Comparison of ENCODE assay signal across 7 cellular contexts in the genomic region with DNA sequence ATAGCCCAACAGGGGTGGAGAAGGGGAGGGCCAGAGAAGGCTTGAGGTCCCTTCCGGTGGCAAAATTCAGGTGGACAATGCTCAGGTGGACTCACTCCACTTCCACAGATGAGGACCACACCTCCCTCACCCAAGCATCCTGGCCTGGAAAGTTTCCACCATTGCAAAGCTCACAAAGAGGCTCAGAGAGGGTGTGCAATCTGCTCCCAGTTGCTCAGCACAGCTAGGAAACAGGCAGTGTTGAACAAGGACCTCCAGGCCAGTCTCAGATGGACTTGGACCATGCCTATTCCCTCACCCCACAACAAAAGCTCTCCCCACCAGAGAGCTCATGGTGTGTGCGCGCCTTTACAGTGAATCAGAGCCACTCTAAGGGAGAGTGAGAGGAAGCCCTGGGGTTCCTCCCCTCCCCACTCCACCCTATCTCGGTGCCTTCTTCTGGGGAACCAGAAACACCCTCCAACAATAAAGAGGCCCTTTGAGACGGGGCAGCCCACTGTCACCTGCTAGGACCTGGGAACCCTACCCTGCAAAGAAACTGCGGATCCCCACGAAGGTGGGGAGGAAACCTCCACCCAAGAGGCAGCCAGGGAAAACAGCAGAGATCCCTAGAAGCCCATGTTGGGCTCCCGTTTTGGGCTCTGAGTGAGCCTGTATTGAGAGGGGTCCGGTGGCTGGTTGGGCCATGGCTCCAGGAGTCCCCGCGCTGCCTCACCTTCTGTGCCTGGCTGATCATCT. TPM values are rescaled to one million over a fixed set of nuclear protein-coding genes. Genes with fewer than 3 reads are reported as not detected.
DNase-seq lines count a peak whose midpoint lies in the region; FAIRE-seq and TF ChIP-seq lines count a peak whose summit lies in the region.

No MANE protein-coding gene starts in this region.

- H3K4me3 ChIP-seq in fibroblast of pulmonary artery (replicated peaks; ENCODE audit: low read depth, low read length): peak overlapping the region; percentile 61
- H3K4me3 ChIP-seq in smooth muscle cell: peak overlapping the region; percentile 76

- no peak for FAIRE-seq in H54 (lab: Jason Lieb, UNC)

- in situ Hi-C loops in G401 (cut with HindIII; ENCODE audit: low sequenced_read_pairs): no loop called here

- 59% methylated on average over 11 of the region's 11 CpGs for WGBS in smooth muscle cell (ENCODE audit: low lambda C conversion rate)

- no peak for TF ChIP-seq CTCF in fibroblast of pulmonary artery (IDR thresholded peaks at IDR 0.05; ENCODE audit: low read length, missing control alignments)
- TF ChIP-seq CTCF in smooth muscle cell (IDR thresholded peaks at IDR 0.05; ENCODE audit: borderline replicate concordance, insufficient read depth, poor library complexity, severe bottlenecking): no peak

- H3K4me1 ChIP-seq in smooth muscle cell (ENCODE audit: low read depth): peaks cover 13% of the 10 kb centered on the region

- no peak for TF ChIP-seq POLR2A in H54 (IDR thresholded peaks at IDR 0.05; ENCODE audit: low read depth, low read length)

- peaks cover 4% of the 10 kb centered on the region for H3F3A ChIP-seq in smooth muscle cell (ENCODE audit: low read depth)

- H3K79me2 ChIP-seq in smooth muscle cell (ENCODE audit: low read depth): peaks cover 9% of the 10 kb centered on the region

- no peaks in the 10 kb centered on the region for H3K27me3 ChIP-seq in smooth muscle cell (ENCODE audit: low read depth)

- peak; percentile 81 for DNase-seq in H54 (ENCODE audit: insufficient read length, low spot score)
- peak; percentile 14 to 18 for DNase-seq in activated CD4-positive, alpha-beta T cell treated with anti-CD3 and anti-CD28 coated beads, Interleukin-2, amount 50 U/mL, for 4 hours
- DNase-seq in fibroblast of pulmonary artery (ENCODE audit: low read depth): peak; percentile 22
- DNase-seq in smooth muscle cell (lab: John Stamatoyannopoulos, UW; ENCODE audit: unreplicated experiment): no peak
- no peak for DNase-seq in T1000 (lab: John Stamatoyannopoulos, UW)
- no peak for DNase-seq in G401 (ENCODE audit: low spot score)
- no peak for DNase-seq in SW480 (ENCODE audit: low spot score)

- no peaks in the 10 kb centered on the region for H3K36me3 ChIP-seq in smooth muscle cell (ENCODE audit: low read depth)

- no peaks in the 10 kb centered on the region for H3K9me3 ChIP-seq in smooth muscle cell (replicated peaks; ENCODE audit: low read depth)

- peak overlapping the region; percentile 99 for H3K4me2 ChIP-seq in smooth muscle cell

- peaks cover 57% of the 10 kb centered on the region for H4K20me1 ChIP-seq in smooth muscle cell (ENCODE audit: low read depth)

- H2AFZ ChIP-seq in smooth muscle cell (ENCODE audit: low read depth): peak overlapping the region; percentile 45

- H3K9ac ChIP-seq in smooth muscle cell (ENCODE audit: low read depth): peak overlapping the region; percentile 90

- peak overlapping the region; percentile 85 for H3K27ac ChIP-seq in smooth muscle cell (ENCODE audit: low read depth)

RNA-seq across cellular contexts. Expression of a gene that starts 1.6 kb away (rescaled TPM):
- 10.0 and 14.2 TPM in 2 replicates for total RNA-seq in smooth muscle cell
- polyA plus RNA-seq in smooth muscle cell: 8.2 and 16.0 TPM in 2 replicates
- 10.2 and 16.7 TPM in 2 replicates for total RNA-seq in G401 (2014; rRNA removed; shearing (Covaris generic))

RNA-seq across cellular contexts. Expression of a gene that starts 43.8 kb away (rescaled TPM):
- total RNA-seq in smooth muscle cell: not detected in 2 replicates
- polyA plus RNA-seq in smooth muscle cell: 0.30 TPM in 1 of 2 replicates, not detected in the other
- 1.3 and 5.2 TPM in 2 replicates for total RNA-seq in G401 (2014; rRNA removed; shearing (Covaris generic))

RNA-seq across cellular contexts. Expression of a gene that starts 51.0 kb away (rescaled TPM):
- not detected in 2 replicates for total RNA-seq in smooth muscle cell
- not detected in 2 replicates for polyA plus RNA-seq in smooth muscle cell
- not detected in 2 replicates for total RNA-seq in G401 (2014; rRNA removed; shearing (Covaris generic))

Comparison
In these comparisons a context has a peak if more than half of its experiments do, and no peak if none do; other contexts are left out.
1. DNase-seq: peak in H54 (single experiment), activated CD4-positive, alpha-beta T cell treated with anti-CD3 and anti-CD28 coated beads, Interleukin-2, amount 50 U/mL, for 4 hours (2 of 2) and fibroblast of pulmonary artery (single experiment); none in smooth muscle cell (single experiment), T1000 (single experiment), G401 (single experiment) and SW480 (single experiment).